In the genomic region with DNA sequence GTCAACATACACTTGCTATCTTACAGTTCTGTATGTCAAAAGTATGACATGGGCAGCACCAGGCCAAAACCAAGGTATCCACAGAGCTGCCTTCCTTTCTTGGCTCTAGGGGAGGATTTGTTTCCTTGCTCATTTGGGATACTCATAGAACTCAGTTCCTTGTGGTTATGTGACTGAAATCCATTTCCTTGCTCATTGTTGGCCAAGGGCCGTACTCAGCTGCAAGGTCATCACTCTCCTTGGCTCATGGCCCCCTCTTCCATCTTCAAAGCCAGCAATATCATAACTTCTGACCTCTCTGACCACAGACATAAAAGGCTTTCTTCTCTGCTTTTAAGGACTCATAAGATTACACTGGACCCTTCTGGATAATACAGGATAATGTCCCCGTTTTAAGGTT, we compare ENCODE assay signal across 19 cellular contexts. TPM values are rescaled to one million over a fixed set of nuclear protein-coding genes. Genes with fewer than 3 reads are reported as not detected.
DNase-seq lines count a peak whose midpoint lies in the region; ATAC-seq and TF ChIP-seq lines count a peak whose summit lies in the region.
"Had no signal": no experiment of that assay in that cellular context is flagged by ENCODE, and none has a peak within 500 bp of the region (broad histone marks: within the 10 kb centered on the region; RNA-seq: fewer than 3 reads in every experiment).

No MANE protein-coding gene starts in this region.

- no peak overlapping the region for H3K4me2 ChIP-seq in osteoblast (ENCODE audit: insufficient read depth, low read length)
- H3K4me2 ChIP-seq: KMS-11 had no signal

- no peak for TF ChIP-seq CTCF in osteoblast (IDR thresholded peaks at IDR 0.05; ENCODE audit: extremely low read depth, low read depth, low read length)

- DNase-seq in MG63 (peak; percentile 5), dermis blood vessel endothelial cell (peak; percentile 62), osteoblast (ENCODE audit: insufficient read length, low spot score, missing footprints) (no peak), HPDE6-E6E7 (ENCODE audit: extremely low spot score) (no peak)
- DNase-seq in effector memory CD8-positive, alpha-beta T cell = no peak
- DNase-seq: H9, NCI-H1694 treated with DMSO at 0.1 percent for 48 hours, NCI-H2081 treated with DMSO at 0.1 percent for 48 hours, NCI-H2171 treated with DMSO at 0.1 percent for 48 hours, NCI-H446, NCI-H526, Peyer's patch, SJCRH30 had no signal

- no peaks in the 10 kb centered on the region for H4K20me1 ChIP-seq in osteoblast (ENCODE audit: insufficient read depth, low read length)

- ATAC-seq in GM19023 (IDR thresholded peaks at IDR 0.05; ENCODE audit: unreplicated experiment) (no peak), HG02798 (IDR thresholded peaks at IDR 0.05; ENCODE audit: poor library complexity, unreplicated experiment) (no peak)
- no peak for ATAC-seq in effector memory CD8-positive, alpha-beta T cell (replicated peaks)

- no peak overlapping the region for H3K27ac Mint-ChIP-seq in effector memory CD8-positive, alpha-beta T cell

- H3K4me3 Mint-ChIP-seq in effector memory CD8-positive, alpha-beta T cell = no peak overlapping the region
- H3K4me3 Mint-ChIP-seq: H9 had no signal

- H3K27ac ChIP-seq in ACC112 (ENCODE audit: low read depth, low read length) (peak overlapping the region; percentile 53), osteoblast (ENCODE audit: low read depth, low read length) (peak overlapping the region; percentile 29)
- H3K27ac ChIP-seq: C4-2B, HL-60, KMS-11, Peyer's patch, SJCRH30 had no signal

- H3K36me3 ChIP-seq in ACC112 (ENCODE audit: insufficient read depth, low read length) = 0 out of 2 replicates have a peak, but pooled peaks cover 7% of the 10 kb centered on the region
- peaks cover 15% of the 10 kb centered on the region for H3K36me3 ChIP-seq in MG63
- H3K36me3 ChIP-seq in osteoblast (ENCODE audit: insufficient read depth, low read length) = peaks cover 27% of the 10 kb centered on the region

- H3K36me3 Mint-ChIP-seq in effector memory CD8-positive, alpha-beta T cell (ENCODE audit: insufficient read depth) = peaks cover 3% of the 10 kb centered on the region

- H3K27me3 Mint-ChIP-seq in effector memory CD8-positive, alpha-beta T cell = no peaks in the 10 kb centered on the region

- no peaks in the 10 kb centered on the region for H3K9me3 Mint-ChIP-seq in effector memory CD8-positive, alpha-beta T cell
- H3K9me3 Mint-ChIP-seq: H9 had no signal

- no peaks in the 10 kb centered on the region for H3K79me2 ChIP-seq in ACC112 (ENCODE audit: control insufficient read depth, insufficient read depth, low read length, unreplicated experiment)
- no peaks in the 10 kb centered on the region for H3K79me2 ChIP-seq in osteoblast (ENCODE audit: insufficient read depth, low read length)

- H2AFZ ChIP-seq in ACC112 (ENCODE audit: low read length, unreplicated experiment) (no peak overlapping the region), osteoblast (ENCODE audit: low read length) (no peak overlapping the region)

- H3K4me1 Mint-ChIP-seq in effector memory CD8-positive, alpha-beta T cell (ENCODE audit: low read depth in 2 of 2) = no peaks in the 10 kb centered on the region
- H3K4me1 Mint-ChIP-seq: H9 had no signal

- H3K4me1 ChIP-seq in ACC112 (ENCODE audit: control insufficient read depth, insufficient read depth, low read length, unreplicated experiment) (peaks cover 25% of the 10 kb centered on the region), osteoblast (ENCODE audit: insufficient read depth, low read length) (peaks cover 26% of the 10 kb centered on the region)
- H3K4me1 ChIP-seq: Peyer's patch, SJCRH30 had no signal

- H3K9me3 ChIP-seq in MG63 = no peaks in the 10 kb centered on the region
- H3K9me3 ChIP-seq in osteoblast (ENCODE audit: low read depth, low read length) = no peaks in the 10 kb centered on the region
- H3K9me3 ChIP-seq: Peyer's patch, SJCRH30 had no signal

- H3K27me3 ChIP-seq in ACC112 (ENCODE audit: insufficient read depth, low read length) (no peaks in the 10 kb centered on the region), MG63 (no peaks in the 10 kb centered on the region), osteoblast (ENCODE audit: insufficient read depth, low read length) (no peaks in the 10 kb centered on the region)
- H3K27me3 ChIP-seq: Peyer's patch, SJCRH30 had no signal

- H3K4me3 ChIP-seq in ACC112 (ENCODE audit: low read depth, low read length) (peak overlapping the region; percentile 2; the same call in 1 of the 2 replicates), MG63 (no peak overlapping the region), osteoblast (ENCODE audit: insufficient read depth, low read length) (no peak overlapping the region)
- H3K4me3 ChIP-seq: Peyer's patch, SJCRH30 had no signal

RNA-seq across cellular contexts. Expression of gene TMEM237, which starts 21.0 kb away (rescaled TPM):
- 63.8 and 73.3 TPM in 2 replicates for total RNA-seq in MG63 (2014; rRNA removed; shearing (Covaris generic); ENCODE audit: low replicate concordance)
- total RNA-seq in dermis blood vessel endothelial cell = 28.2 and 35.0 TPM in 2 replicates
- 43.6 and 49.6 TPM in 2 replicates for total RNA-seq in osteoblast

Comparison
In these comparisons a context has a peak if more than half of its experiments do, and no peak if none do; other contexts are left out.
1. DNase-seq: peak in MG63 (single experiment) and dermis blood vessel endothelial cell (single experiment); none in osteoblast (single experiment), HPDE6-E6E7 (single experiment) and effector memory CD8-positive, alpha-beta T cell (0 of 3).